1 cellular context compared by ENCODE assay signal in genomic region chr7:102287465-102288146, GRCh38.
TF ChIP-seq lines count a peak whose summit lies in the region.

No MANE protein-coding gene starts in this region.

TF ChIP-seq in HepG2, 621 proteins besides CTCF, POLR2A, EP300 and RAD21 (continued from another document and continues in another):
- TF ChIP-seq RERE (CRISPR knock-in tag; IDR thresholded peaks at IDR 0.05; ENCODE audit: low read depth), result no peak
- peak; percentile 40; the same call in 1 of the 2 replicates for TF ChIP-seq ZNF501 (CRISPR knock-in tag; IDR thresholded peaks at IDR 0.05)
- TF ChIP-seq SNRNP70 (IDR thresholded peaks at IDR 0.05; ENCODE audit: low read depth, low read length), result no peak
- TF ChIP-seq ZNF3 (CRISPR knock-in tag; IDR thresholded peaks at IDR 0.05), result no peak
- 0 out of 2 replicates have a peak, but pooled peaks have one; percentile 18 for TF ChIP-seq ZNF710 (CRISPR knock-in tag; IDR thresholded peaks at IDR 0.05; ENCODE audit: borderline replicate concordance)
- no peak for TF ChIP-seq CHD4 (IDR thresholded peaks at IDR 0.05; ENCODE audit: borderline replicate concordance, low read length)
- no peak for TF ChIP-seq SALL2 (CRISPR knock-in tag; IDR thresholded peaks at IDR 0.05)
- TF ChIP-seq ATF3 (CRISPR knock-in tag; IDR thresholded peaks at IDR 0.05), result no peak
- TF ChIP-seq PCBP1 (IDR thresholded peaks at IDR 0.05; ENCODE audit: borderline replicate concordance, low read depth, low read length), result no peak
- no peak for TF ChIP-seq CEBPG (CRISPR knock-in tag; IDR thresholded peaks at IDR 0.05)
- peak; percentile 21; the same call in 1 of the 2 replicates for TF ChIP-seq NR0B2 (CRISPR knock-in tag; IDR thresholded peaks at IDR 0.05)
- no peak for TF ChIP-seq NFAT5 (CRISPR knock-in tag; IDR thresholded peaks at IDR 0.05)
- TF ChIP-seq NR2F1 (CRISPR knock-in tag; IDR thresholded peaks at IDR 0.05), result no peak
- TF ChIP-seq MTF1 (CRISPR knock-in tag; IDR thresholded peaks at IDR 0.05), result no peak
- no peak for TF ChIP-seq ZNF780A (CRISPR knock-in tag; IDR thresholded peaks at IDR 0.05)
- TF ChIP-seq STAT5B (CRISPR knock-in tag; IDR thresholded peaks at IDR 0.05), result no peak
- TF ChIP-seq AHR (CRISPR knock-in tag; IDR thresholded peaks at IDR 0.05), result no peak
- no peak for TF ChIP-seq ZNF12 (CRISPR knock-in tag; IDR thresholded peaks at IDR 0.05)
- no peak for TF ChIP-seq ZBTB26 (CRISPR knock-in tag; IDR thresholded peaks at IDR 0.05; ENCODE audit: borderline replicate concordance)
- no peak for TF ChIP-seq ZNF564 (CRISPR knock-in tag; IDR thresholded peaks at IDR 0.05)
- TF ChIP-seq ZEB1 (IDR thresholded peaks at IDR 0.05; ENCODE audit: insufficient replicate concordance, low read depth), result no peak
- no peak for TF ChIP-seq ZNF747 (CRISPR knock-in tag; IDR thresholded peaks at IDR 0.05; ENCODE audit: borderline replicate concordance)
- 0 out of 2 replicates have a peak, but pooled peaks have one; percentile 74 for TF ChIP-seq NCOA1 (CRISPR knock-in tag; IDR thresholded peaks at IDR 0.05)
- no peak for TF ChIP-seq ZNF883 (CRISPR knock-in tag; IDR thresholded peaks at IDR 0.05; ENCODE audit: not compliant biosample characterization)
- TF ChIP-seq KDM4B (CRISPR knock-in tag; IDR thresholded peaks at IDR 0.05), result no peak
- peak; percentile 91 for TF ChIP-seq ZBED4 (CRISPR knock-in tag; IDR thresholded peaks at IDR 0.05; ENCODE audit: borderline replicate concordance)
- TF ChIP-seq MIER3 (CRISPR knock-in tag; IDR thresholded peaks at IDR 0.05; ENCODE audit: borderline replicate concordance), result no peak
- no peak for TF ChIP-seq FOXJ3 (CRISPR knock-in tag; IDR thresholded peaks at IDR 0.05; ENCODE audit: borderline replicate concordance)
- TF ChIP-seq ZSCAN20 (CRISPR knock-in tag; IDR thresholded peaks at IDR 0.05; ENCODE audit: borderline replicate concordance), result no peak
- no peak for TF ChIP-seq TCF7L2 (IDR thresholded peaks at IDR 0.05; ENCODE audit: low read depth, low read length)
- no peak; the same call in 1 of the 2 replicates for TF ChIP-seq ZNF280B (CRISPR knock-in tag; IDR thresholded peaks at IDR 0.05; ENCODE audit: borderline replicate concordance)
- TF ChIP-seq CREBL2 (CRISPR knock-in tag; IDR thresholded peaks at IDR 0.05; ENCODE audit: borderline replicate concordance), result no peak
- TF ChIP-seq MYNN (CRISPR knock-in tag; IDR thresholded peaks at IDR 0.05; ENCODE audit: low read depth), result no peak
- TF ChIP-seq ZSCAN9 (CRISPR knock-in tag; IDR thresholded peaks at IDR 0.05; ENCODE audit: borderline replicate concordance), result no peak
- no peak for TF ChIP-seq HOXA3 (CRISPR knock-in tag; IDR thresholded peaks at IDR 0.05)
- 0 out of 2 replicates have a peak, but pooled peaks have one; percentile 27 for TF ChIP-seq SRY (CRISPR knock-in tag; IDR thresholded peaks at IDR 0.05)
- TF ChIP-seq POGZ (CRISPR knock-in tag; IDR thresholded peaks at IDR 0.05), result no peak
- peak; percentile 20; the same call in 1 of the 2 replicates for TF ChIP-seq KDM2A (CRISPR knock-in tag; IDR thresholded peaks at IDR 0.05; ENCODE audit: borderline replicate concordance, low read depth)
- TF ChIP-seq NFE2L2 (IDR thresholded peaks at IDR 0.05; ENCODE audit: low read length), result no peak
- TF ChIP-seq TSC22D2 (CRISPR knock-in tag; IDR thresholded peaks at IDR 0.05; ENCODE audit: borderline replicate concordance), result no peak
